Comparison of ENCODE assay signal across 14 cellular contexts in the genomic region with DNA sequence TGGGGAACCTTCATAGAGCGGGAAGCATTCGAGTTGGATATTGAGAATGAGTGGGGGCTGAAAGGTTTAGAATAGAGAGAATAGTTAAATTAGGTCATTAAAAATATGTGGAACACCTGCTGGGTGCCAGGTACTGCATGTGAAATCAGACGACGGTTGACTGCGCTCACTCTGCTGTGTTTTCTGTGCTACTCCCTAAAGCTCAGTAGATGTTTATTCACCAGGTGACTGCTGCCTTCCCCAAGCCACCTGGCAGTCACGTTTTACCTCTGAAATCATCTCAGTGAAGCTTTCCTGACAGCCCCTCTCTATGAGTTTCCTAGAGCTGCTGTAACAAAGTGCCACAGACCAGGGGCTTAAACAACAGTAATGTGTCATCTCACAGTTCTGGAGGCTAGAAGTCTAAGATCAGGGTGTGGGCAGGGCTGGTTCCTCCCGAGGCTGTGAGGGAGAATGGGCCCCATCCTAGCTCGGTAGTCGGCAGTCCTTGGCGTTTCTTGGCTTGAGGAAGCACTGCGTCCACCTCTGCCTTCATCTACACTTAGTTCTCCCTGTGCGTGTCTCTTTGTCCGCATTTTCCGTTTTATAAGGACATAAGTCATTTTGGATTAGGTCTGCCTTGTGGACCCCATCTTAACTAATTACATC. TPM values are rescaled to one million over a fixed set of nuclear protein-coding genes. Genes with fewer than 3 reads are reported as not detected.
DNase-seq lines count a peak whose midpoint lies in the region; ATAC-seq and TF ChIP-seq lines count a peak whose summit lies in the region.
"Had no signal": no experiment of that assay in that cellular context is flagged by ENCODE, and none has a peak within 500 bp of the region (broad histone marks: within the 10 kb centered on the region; RNA-seq: fewer than 3 reads in every experiment).

No MANE protein-coding gene starts in this region.

- H3K4me3 ChIP-seq in ectodermal cell (ENCODE audit: insufficient read depth, low read depth, low read length), result no peak overlapping the region
- peak overlapping the region in 1 of 2 donors; percentile 46 for H3K4me3 ChIP-seq in muscle layer of colon (ENCODE audit: low read depth in 1 of 2, low read length in 2 of 2)
- H3K4me3 ChIP-seq in thoracic aorta, result peak overlapping the region; percentile 46
- H3K4me3 ChIP-seq: SJCRH30 had no signal

- WGBS in ectodermal cell, 2 experiments, result 90 to 91% methylated on average over 14 of the region's 14 CpGs

- no peak for TF ChIP-seq CTCF in thoracic aorta (IDR thresholded peaks at IDR 0.05)

- DNase-seq in NCI-H510A treated with DMSO at 0.1 percent for 48 hours (lab: John Stamatoyannopoulos, UW) (peak; percentile 19), NCI-H510A (lab: John Stamatoyannopoulos, UW) (no peak), thoracic aorta (ENCODE audit: low spot score) (no peak), midbrain (lab: John Stamatoyannopoulos, UW) (no peak), NCI-H446 treated with DMSO at 0.1 percent for 48 hours (lab: John Stamatoyannopoulos, UW) (no peak)
- no peak for DNase-seq in activated effector memory CD4-positive, alpha-beta T cell treated with anti-CD3 and anti-CD28 coated beads, Interleukin-2, amount 50 U/mL, for 16 hours
- DNase-seq: 8988T; activated CD8-positive, alpha-beta T cell treated with anti-CD3 and anti-CD28 coated beads for 36 hours; GDM1; NCI-H2171 treated with DMSO at 0.1 percent for 48 hours; SJCRH30 had no signal

- H3K27ac ChIP-seq in ectodermal cell (ENCODE audit: insufficient read depth, low read depth, low read length, poor library complexity, severe bottlenecking) (peak overlapping the region; percentile 80), muscle layer of colon (ENCODE audit: low read depth, low read length) (peak overlapping the region; percentile 3), thoracic aorta (peak overlapping the region in 1 of 2 donors; percentile 0)
- H3K27ac ChIP-seq: neutrophil, SJCRH30 had no signal

- H3K27me3 ChIP-seq in ectodermal cell (ENCODE audit: control insufficient read depth, insufficient read depth, low read length, poor library complexity, severe bottlenecking) (no peaks in the 10 kb centered on the region), muscle layer of colon (ENCODE audit: control insufficient read depth in 1 of 2, insufficient read depth in 2 of 2, low read length in 2 of 2) (no peaks in the 10 kb centered on the region), thoracic aorta (replicated peaks; ENCODE audit: insufficient read depth) (no peaks in the 10 kb centered on the region)
- H3K27me3 ChIP-seq: neutrophil, SJCRH30 had no signal

- H3K4me1 ChIP-seq in ectodermal cell (ENCODE audit: control insufficient read depth, insufficient read depth, low read length) (peaks cover 27% of the 10 kb centered on the region), muscle layer of colon (ENCODE audit: insufficient read depth, low read length) (peaks cover 67% of the 10 kb centered on the region), thoracic aorta (ENCODE audit: control insufficient read depth in 1 of 2, low read depth in 2 of 2) (peaks cover 36 to 74% of the 10 kb centered on the region in 2 donors)

- H3K9me3 ChIP-seq in ectodermal cell (ENCODE audit: control insufficient read depth, low read length) (no peaks in the 10 kb centered on the region), muscle layer of colon (ENCODE audit: low read length) (no peaks in the 10 kb centered on the region), thoracic aorta (no peaks in the 10 kb centered on the region)
- H3K9me3 ChIP-seq: neutrophil, SJCRH30 had no signal

- H3K36me3 ChIP-seq in ectodermal cell (ENCODE audit: control insufficient read depth, insufficient read depth, low read length) (no peaks in the 10 kb centered on the region), muscle layer of colon (ENCODE audit: insufficient read depth, low read length) (no peaks in the 10 kb centered on the region), thoracic aorta (no peaks in the 10 kb centered on the region)

- no peak for ATAC-seq in thoracic aorta (ENCODE audit: insufficient number of reproducible peaks, low FRiP score, low read depth)
- ATAC-seq: activated CD8-positive, alpha-beta T cell treated with anti-CD3 and anti-CD28 coated beads for 36 hours had no signal

- H3K9ac ChIP-seq in muscle layer of colon (ENCODE audit: low read length), result peak overlapping the region; percentile 11

RNA-seq across cellular contexts. Expression of a gene that starts 25.3 kb away (rescaled TPM):
- 205 TPM for polyA plus RNA-seq in ectodermal cell (2013, experiment 1 of 4)
- polyA plus RNA-seq in ectodermal cell (2013, experiment 2 of 4), result 222 TPM
- polyA plus RNA-seq in ectodermal cell (2013, experiment 3 of 4), result 187 TPM
- polyA plus RNA-seq in ectodermal cell (2013, experiment 4 of 4), result 204 TPM
- total RNA-seq in thoracic aorta, result 100 to 1,000 TPM; 256 to 338 TPM
